In genomic region chr15:70286110-70286806, GRCh38 we compare ENCODE assay signal across 1 cellular context.
TF ChIP-seq lines count a peak whose summit lies in the region.

No MANE protein-coding gene starts in this region.

TF ChIP-seq in GM23338, 12 proteins besides CTCF, POLR2A, EP300 and RAD21 (continued from another document):
- TF ChIP-seq REST (IDR thresholded peaks at IDR 0.05; ENCODE audit: unreplicated experiment) (no peak), POLR2AphosphoS5 (IDR thresholded peaks at IDR 0.05; ENCODE audit: low read depth) (no peak), NANOG (IDR thresholded peaks at IDR 0.05; ENCODE audit: borderline replicate concordance) (no peak), EZH2phosphoT487 (IDR thresholded peaks at IDR 0.05; ENCODE audit: unreplicated experiment) (no peak), STAT1 (IDR thresholded peaks at IDR 0.05; ENCODE audit: unreplicated experiment) (no peak), ZNF114 (CRISPR knock-in tag; IDR thresholded peaks at IDR 0.05) (no peak), JUNB (IDR thresholded peaks at IDR 0.05; ENCODE audit: unreplicated experiment) (no peak)
- TF ChIP-seq, protein P1, sequence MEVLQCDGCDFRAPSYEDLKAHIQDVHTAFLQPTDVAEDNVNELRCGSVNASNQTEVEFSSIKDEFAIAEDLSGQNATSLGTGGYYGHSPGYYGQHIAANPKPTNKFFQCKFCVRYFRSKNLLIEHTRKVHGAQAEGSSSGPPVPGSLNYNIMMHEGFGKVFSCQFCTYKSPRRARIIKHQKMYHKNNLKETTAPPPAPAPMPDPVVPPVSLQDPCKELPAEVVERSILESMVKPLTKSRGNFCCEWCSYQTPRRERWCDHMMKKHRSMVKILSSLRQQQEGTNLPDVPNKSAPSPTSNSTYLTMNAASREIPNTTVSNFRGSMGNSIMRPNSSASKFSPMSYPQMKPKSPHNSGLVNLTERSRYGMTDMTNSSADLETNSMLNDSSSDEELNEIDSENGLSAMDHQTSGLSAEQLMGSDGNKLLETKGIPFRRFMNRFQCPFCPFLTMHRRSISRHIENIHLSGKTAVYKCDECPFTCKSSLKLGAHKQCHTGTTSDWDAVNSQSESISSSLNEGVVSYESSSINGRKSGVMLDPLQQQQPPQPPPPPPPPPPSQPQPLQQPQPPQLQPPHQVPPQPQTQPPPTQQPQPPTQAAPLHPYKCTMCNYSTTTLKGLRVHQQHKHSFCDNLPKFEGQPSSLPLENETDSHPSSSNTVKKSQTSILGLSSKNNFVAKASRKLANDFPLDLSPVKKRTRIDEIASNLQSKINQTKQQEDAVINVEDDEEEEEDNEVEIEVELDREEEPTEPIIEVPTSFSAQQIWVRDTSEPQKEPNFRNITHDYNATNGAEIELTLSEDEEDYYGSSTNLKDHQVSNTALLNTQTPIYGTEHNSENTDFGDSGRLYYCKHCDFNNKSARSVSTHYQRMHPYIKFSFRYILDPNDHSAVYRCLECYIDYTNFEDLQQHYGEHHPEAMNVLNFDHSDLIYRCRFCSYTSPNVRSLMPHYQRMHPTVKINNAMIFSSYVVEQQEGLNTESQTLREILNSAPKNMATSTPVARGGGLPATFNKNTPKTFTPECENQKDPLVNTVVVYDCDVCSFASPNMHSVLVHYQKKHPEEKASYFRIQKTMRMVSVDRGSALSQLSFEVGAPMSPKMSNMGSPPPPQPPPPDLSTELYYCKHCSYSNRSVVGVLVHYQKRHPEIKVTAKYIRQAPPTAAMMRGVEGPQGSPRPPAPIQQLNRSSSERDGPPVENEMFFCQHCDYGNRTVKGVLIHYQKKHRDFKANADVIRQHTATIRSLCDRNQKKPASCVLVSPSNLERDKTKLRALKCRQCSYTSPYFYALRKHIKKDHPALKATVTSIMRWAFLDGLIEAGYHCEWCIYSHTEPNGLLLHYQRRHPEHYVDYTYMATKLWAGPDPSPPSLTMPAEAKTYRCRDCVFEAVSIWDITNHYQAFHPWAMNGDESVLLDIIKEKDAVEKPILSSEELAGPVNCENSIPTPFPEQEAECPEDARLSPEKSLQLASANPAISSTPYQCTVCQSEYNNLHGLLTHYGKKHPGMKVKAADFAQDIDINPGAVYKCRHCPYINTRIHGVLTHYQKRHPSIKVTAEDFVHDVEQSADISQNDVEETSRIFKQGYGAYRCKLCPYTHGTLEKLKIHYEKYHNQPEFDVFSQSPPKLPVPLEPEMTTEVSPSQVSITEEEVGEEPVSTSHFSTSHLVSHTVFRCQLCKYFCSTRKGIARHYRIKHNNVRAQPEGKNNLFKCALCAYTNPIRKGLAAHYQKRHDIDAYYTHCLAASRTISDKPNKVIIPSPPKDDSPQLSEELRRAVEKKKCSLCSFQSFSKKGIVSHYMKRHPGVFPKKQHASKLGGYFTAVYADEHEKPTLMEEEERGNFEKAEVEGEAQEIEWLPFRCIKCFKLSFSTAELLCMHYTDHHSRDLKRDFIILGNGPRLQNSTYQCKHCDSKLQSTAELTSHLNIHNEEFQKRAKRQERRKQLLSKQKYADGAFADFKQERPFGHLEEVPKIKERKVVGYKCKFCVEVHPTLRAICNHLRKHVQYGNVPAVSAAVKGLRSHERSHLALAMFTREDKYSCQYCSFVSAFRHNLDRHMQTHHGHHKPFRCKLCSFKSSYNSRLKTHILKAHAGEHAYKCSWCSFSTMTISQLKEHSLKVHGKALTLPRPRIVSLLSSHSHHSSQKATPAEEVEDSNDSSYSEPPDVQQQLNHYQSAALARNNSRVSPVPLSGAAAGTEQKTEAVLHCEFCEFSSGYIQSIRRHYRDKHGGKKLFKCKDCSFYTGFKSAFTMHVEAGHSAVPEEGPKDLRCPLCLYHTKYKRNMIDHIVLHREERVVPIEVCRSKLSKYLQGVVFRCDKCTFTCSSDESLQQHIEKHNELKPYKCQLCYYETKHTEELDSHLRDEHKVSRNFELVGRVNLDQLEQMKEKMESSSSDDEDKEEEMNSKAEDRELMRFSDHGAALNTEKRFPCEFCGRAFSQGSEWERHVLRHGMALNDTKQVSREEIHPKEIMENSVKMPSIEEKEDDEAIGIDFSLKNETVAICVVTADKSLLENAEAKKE (CRISPR knock-in tag; IDR thresholded peaks at IDR 0.05): no peak
